In the genomic region with DNA sequence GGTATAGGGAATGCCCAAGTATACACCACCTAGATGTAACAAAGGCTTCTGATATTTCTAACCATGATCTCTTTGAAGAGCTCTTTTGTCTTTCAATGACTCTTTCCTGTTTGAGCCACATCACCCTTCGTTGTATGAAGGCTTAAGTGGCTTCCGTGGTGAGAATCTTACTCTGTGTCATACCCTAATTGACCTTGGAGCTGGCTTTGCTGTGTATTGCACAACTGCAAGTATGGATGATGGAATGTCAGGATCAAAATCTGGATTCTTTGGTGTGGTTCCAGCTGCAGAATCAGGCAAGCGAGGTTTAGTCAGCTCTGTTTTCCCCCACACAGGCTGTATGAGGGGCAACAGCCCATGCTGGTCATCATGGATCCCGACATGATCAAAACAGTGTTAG, we compare ENCODE assay signal across 27 cellular contexts. TPM values are rescaled to one million over a fixed set of nuclear protein-coding genes. Genes with fewer than 3 reads are reported as not detected.
DNase-seq lines count a peak whose midpoint lies in the region; ATAC-seq, FAIRE-seq and TF ChIP-seq lines count a peak whose summit lies in the region.
"Had no signal": no experiment of that assay in that cellular context is flagged by ENCODE, and none has a peak within 500 bp of the region (broad histone marks: within the 10 kb centered on the region; RNA-seq: fewer than 3 reads in every experiment).

No MANE protein-coding gene starts in this region.

- TF ChIP-seq POLR2A in adrenal gland (IDR thresholded peaks at IDR 0.05), result no peak

- peak overlapping the region in 1 of 5 donors; percentile 29 for H3K27ac ChIP-seq in adrenal gland
- H3K27ac ChIP-seq in aorta (ENCODE audit: low read depth in 1 of 2, low read length in 2 of 2), result no peak overlapping the region
- H3K27ac ChIP-seq: colonic mucosa had no signal

- H3K4me1 ChIP-seq in adrenal gland (replicated peaks in 1 of 2) (no peaks in the 10 kb centered on the region), aorta (ENCODE audit: control insufficient read depth in 1 of 2, insufficient read depth in 2 of 2, low read length in 2 of 2) (no peaks in the 10 kb centered on the region)

- H3K9me3 Mint-ChIP-seq in effector memory CD8-positive, alpha-beta T cell, result no peaks in the 10 kb centered on the region
- H3K9me3 Mint-ChIP-seq: activated CD4-positive, alpha-beta memory T cell treated with anti-CD3 and anti-CD28 coated beads, Interleukin-2, amount 10 ng/mL, durations not matched to agents 7 days and 5 days; IgD-negative memory B cell; immature natural killer cell; nephron had no signal

- WGBS in adrenal gland, 4 donors, result 35 to 57% (median 53%) methylated on average over 4 of the region's 4 CpGs
- 77 to 80% methylated on average over 4 of the region's 4 CpGs for WGBS in aorta, 2 donors

- FAIRE-seq in HTR-8/SVneo (lab: Jason Lieb, UNC), result no peak
- FAIRE-seq: G401.6, GM18507 had no signal

- ATAC-seq in HG03354 (IDR thresholded peaks at IDR 0.05; ENCODE audit: poor library complexity, severe bottlenecking, unreplicated experiment) (no peak), aorta (ENCODE audit: low FRiP score) (no peak), GM19397 (IDR thresholded peaks at IDR 0.05; ENCODE audit: unreplicated experiment) (no peak)
- ATAC-seq in effector memory CD8-positive, alpha-beta T cell (replicated peaks), result no peak
- ATAC-seq: activated CD4-positive, CD25-positive, alpha-beta regulatory T cell treated with anti-CD3 and anti-CD28 coated beads, Interleukin-2, amount 50 U/mL, for 24 hours; left ventricle myocardium superior; sciatic nerve had no signal

- H3K36me3 ChIP-seq in adrenal gland (replicated peaks in 1 of 2), result no peaks in the 10 kb centered on the region
- no peaks in the 10 kb centered on the region for H3K36me3 ChIP-seq in aorta (ENCODE audit: control insufficient read depth in 1 of 2, insufficient read depth in 2 of 2, low read length in 1 of 2)
- H3K36me3 ChIP-seq: colonic mucosa, MG63 had no signal

- no peaks in the 10 kb centered on the region for H3K9me3 ChIP-seq in adrenal gland (replicated peaks in 1 of 3)
- no peaks in the 10 kb centered on the region for H3K9me3 ChIP-seq in aorta (ENCODE audit: control insufficient read depth, low read length)
- H3K9me3 ChIP-seq: colonic mucosa, MG63 had no signal

- H3K27me3 Mint-ChIP-seq in effector memory CD8-positive, alpha-beta T cell, result peaks cover 33 to 37% of the 10 kb centered on the region in 2 donors

- no peak overlapping the region for H3K27ac Mint-ChIP-seq in effector memory CD8-positive, alpha-beta T cell
- H3K27ac Mint-ChIP-seq: activated CD4-positive, alpha-beta memory T cell treated with anti-CD3 and anti-CD28 coated beads, Interleukin-2, amount 10 ng/mL, durations not matched to agents 7 days and 5 days; IgD-negative memory B cell; immature natural killer cell; nephron had no signal

- H3K27me3 ChIP-seq in adrenal gland (no peaks in the 10 kb centered on the region), aorta (ENCODE audit: control insufficient read depth in 1 of 2, insufficient read depth in 2 of 2, low read length in 1 of 2) (no peaks in the 10 kb centered on the region)
- H3K27me3 ChIP-seq: colonic mucosa, MG63 had no signal

- intact Hi-C loops in adrenal gland (cut with DNase I), result no loop called here
- intact Hi-C loops in aorta (cut with DNase I), result no loop called here

- no peaks in the 10 kb centered on the region for H3K36me3 Mint-ChIP-seq in effector memory CD8-positive, alpha-beta T cell (ENCODE audit: insufficient read depth)
- H3K36me3 Mint-ChIP-seq: IgD-negative memory B cell, immature natural killer cell had no signal

- DNase-seq in AG10803 (ENCODE audit: low read depth), result peak; percentile 38
- DNase-seq in HTR-8/SVneo (ENCODE audit: insufficient read length, low spot score), result peak; percentile 2
- peak in 6 of 7 donors; percentile 26 to 61 (median 44) for DNase-seq in adrenal gland
- DNase-seq in iris pigment epithelial cell (ENCODE audit: low read depth), result peak; percentile 6
- DNase-seq in effector memory CD8-positive, alpha-beta T cell, result no peak
- DNase-seq in aorta, result no peak
- DNase-seq: activated CD4-positive, alpha-beta memory T cell treated with anti-CD3 and anti-CD28 coated beads, Interleukin-2, amount 10 ng/mL, durations not matched to agents 7 days and 5 days; activated gamma-delta T cell treated with Interleukin-2 at 50 U/mL for 16 hours; C1 segment of cervical spinal cord; Calu3; colonic mucosa; immature natural killer cell; left ventricle myocardium superior; MG63; midbrain; NCI-H146; substantia nigra; T1000 had no signal

- H3K4me3 ChIP-seq in AG10803 (ENCODE audit: low read length) (no peak overlapping the region), adrenal gland (no peak overlapping the region), aorta (ENCODE audit: low read length in 2 of 2) (no peak overlapping the region)
- H3K4me3 ChIP-seq: colonic mucosa, MG63 had no signal

- TF ChIP-seq CTCF in AG10803 (conservative IDR thresholded peaks at IDR 0.05; ENCODE audit: low read length), result no peak
- no peak for TF ChIP-seq CTCF in adrenal gland (IDR thresholded peaks at IDR 0.05)

- no peaks in the 10 kb centered on the region for H3K4me1 Mint-ChIP-seq in effector memory CD8-positive, alpha-beta T cell (ENCODE audit: low read depth in 2 of 2)
- H3K4me1 Mint-ChIP-seq: activated CD4-positive, alpha-beta memory T cell treated with anti-CD3 and anti-CD28 coated beads, Interleukin-2, amount 10 ng/mL, durations not matched to agents 7 days and 5 days; IgD-negative memory B cell; immature natural killer cell; nephron had no signal

- H3K4me3 Mint-ChIP-seq in effector memory CD8-positive, alpha-beta T cell, result no peak overlapping the region
- H3K4me3 Mint-ChIP-seq: activated CD4-positive, alpha-beta memory T cell treated with anti-CD3 and anti-CD28 coated beads, Interleukin-2, amount 10 ng/mL, durations not matched to agents 7 days and 5 days; IgD-negative memory B cell; immature natural killer cell; nephron had no signal

RNA-seq across cellular contexts. Expression of a gene that starts 16.0 kb away (rescaled TPM):
- total RNA-seq in adrenal gland (not detected), aorta (under 1 TPM in 1 of 2 donors, not detected in 1; 0.24 TPM)
- polyA plus RNA-seq in adrenal gland (not detected), aorta (not detected)
- total RNA-seq: activated CD4-positive, alpha-beta memory T cell treated with anti-CD3 and anti-CD28 coated beads, Interleukin-2, amount 10 ng/mL, durations not matched to agents 7 days and 5 days; Calu3; colonic mucosa; left ventricle myocardium superior had no signal
- polyA plus RNA-seq: IgD-negative memory B cell, immature natural killer cell had no signal

RNA-seq across cellular contexts. Expression of a gene that starts 33.0 kb away (rescaled TPM):
- total RNA-seq in adrenal gland, result under 1 TPM in 1 of 8 donors, not detected in 7; 0.28 TPM
- not detected for polyA plus RNA-seq in adrenal gland
- under 1 TPM in 1 of 2 donors, not detected in 1; 0.36 TPM for total RNA-seq in aorta
- polyA plus RNA-seq in aorta, result not detected
- total RNA-seq: activated CD4-positive, alpha-beta memory T cell treated with anti-CD3 and anti-CD28 coated beads, Interleukin-2, amount 10 ng/mL, durations not matched to agents 7 days and 5 days; Calu3; colonic mucosa; left ventricle myocardium superior; sciatic nerve; ureter had no signal
- polyA plus RNA-seq: IgD-negative memory B cell, immature natural killer cell had no signal

RNA-seq across cellular contexts. Expression of a gene that starts 59.8 kb away (rescaled TPM):
- total RNA-seq in adrenal gland (10 to 100 TPM in 2 of 8 donors, 1 to 10 TPM in 3, under 1 TPM in 3; 0.14 to 34.6 (median 2.1) TPM), aorta (not detected)
- polyA plus RNA-seq in adrenal gland (1 to 10 TPM in 1 of 3 donors, under 1 TPM in 2; 0.33 to 1.8 (median 0.57) TPM), aorta (10 to 100 TPM in 1 of 2 donors, not detected in 1; 12.9 TPM)
- total RNA-seq: activated CD4-positive, alpha-beta memory T cell treated with anti-CD3 and anti-CD28 coated beads, Interleukin-2, amount 10 ng/mL, durations not matched to agents 7 days and 5 days; Calu3; left ventricle myocardium superior; sciatic nerve; ureter had no signal
- polyA plus RNA-seq: IgD-negative memory B cell, immature natural killer cell had no signal

Comparison
In these comparisons a context has a peak if more than half of its experiments do, and no peak if none do; other contexts are left out.
1. DNase-seq: peak in AG10803 (single experiment), HTR-8/SVneo (single experiment), adrenal gland (6 of 7) and iris pigment epithelial cell (single experiment); none in effector memory CD8-positive, alpha-beta T cell (0 of 3) and aorta (0 of 2).